24 cellular contexts compared by ENCODE assay signal in genomic region chr1:228542376-228542775, GRCh38.
"Had no signal": no experiment of that assay in that cellular context is flagged by ENCODE, and none has a peak within 500 bp of the region (broad histone marks: within the 10 kb centered on the region; RNA-seq: fewer than 3 reads in every experiment).

No MANE protein-coding gene starts in this region.

- H3K27me3 ChIP-seq: ovary, right atrium auricular region, right lobe of liver, uterus had no signal

- H3K4me1 Mint-ChIP-seq: immature natural killer cell; mesothelial cell of epicardium; naive thymus-derived CD4-positive, alpha-beta T cell; stimulated activated effector memory CD8-positive, alpha-beta T cell treated with anti-CD3 and anti-CD28 coated beads, Interleukin-12 subunit alpha, Interleukin-12 subunit beta, amount 100 ng/mL, for 72 hours had no signal

- H3K4me3 Mint-ChIP-seq: immature natural killer cell; mesothelial cell of epicardium; naive thymus-derived CD4-positive, alpha-beta T cell; natural killer cell treated with Interleukin-12 subunit alpha and Interleukin-12 subunit beta and Interleukin-15 and Interleukin-18, amount 100 ng/mL, for 72 hours; stimulated activated effector memory CD8-positive, alpha-beta T cell treated with anti-CD3 and anti-CD28 coated beads, Interleukin-12 subunit alpha, Interleukin-12 subunit beta, amount 100 ng/mL, for 72 hours; stimulated activated naive CD8-positive, alpha-beta T cell treated with anti-CD3 and anti-CD28 coated beads, Interleukin-15, Interleukin-2, amounts not matched to agents 100 ng/mL and 50 ng/mL, for 24 hours had no signal

- H3K9me3 ChIP-seq: lower lobe of right lung, ovary, right atrium auricular region, right lobe of liver, suprapubic skin, thoracic aorta, tibial artery, uterus had no signal

- H3K36me3 ChIP-seq: left lung, lower lobe of right lung, ovary, right atrium auricular region, right lobe of liver, suprapubic skin, thoracic aorta, tibial artery, uterus had no signal

- H3K9me3 Mint-ChIP-seq: natural killer cell treated with Interleukin-12 subunit alpha and Interleukin-12 subunit beta and Interleukin-15 and Interleukin-18, amount 100 ng/mL, for 72 hours; stimulated activated effector memory CD8-positive, alpha-beta T cell treated with anti-CD3 and anti-CD28 coated beads, Interleukin-12 subunit alpha, Interleukin-12 subunit beta, amount 100 ng/mL, for 72 hours; stimulated activated naive CD8-positive, alpha-beta T cell treated with anti-CD3 and anti-CD28 coated beads, Interleukin-15, Interleukin-2, amounts not matched to agents 100 ng/mL and 50 ng/mL, for 24 hours had no signal

- H3K4me1 ChIP-seq: left lung, lower lobe of right lung, right lobe of liver, suprapubic skin, tibial artery, uterus had no signal

- H3K27ac Mint-ChIP-seq: immature natural killer cell; mesothelial cell of epicardium; naive thymus-derived CD4-positive, alpha-beta T cell; natural killer cell treated with Interleukin-12 subunit alpha and Interleukin-12 subunit beta and Interleukin-15 and Interleukin-18, amount 100 ng/mL, for 72 hours; progenitor cell of endocrine pancreas; stimulated activated effector memory CD8-positive, alpha-beta T cell treated with anti-CD3 and anti-CD28 coated beads, Interleukin-12 subunit alpha, Interleukin-12 subunit beta, amount 100 ng/mL, for 72 hours; stimulated activated naive CD8-positive, alpha-beta T cell treated with anti-CD3 and anti-CD28 coated beads, Interleukin-15, Interleukin-2, amounts not matched to agents 100 ng/mL and 50 ng/mL, for 24 hours had no signal

- DNase-seq: hypothalamus; immature natural killer cell; kidney; left lung; lower lobe of right lung; mammary epithelial cell; mesenchymal stem cell; naive thymus-derived CD4-positive, alpha-beta T cell; right lobe of liver; stimulated activated CD4-positive, alpha-beta T cell treated with anti-CD3 and anti-CD28 coated beads, Interleukin-4, amount 100 ng/mL, for 24 hours; stimulated activated naive CD4-positive, alpha-beta T cell; uterus had no signal

- H3K27ac ChIP-seq: left lung, lower lobe of right lung, ovary, right atrium auricular region, right lobe of liver, skin epidermis, suprapubic skin, thoracic aorta, tibial artery, uterus had no signal

- H3K4me3 ChIP-seq: left lung, lower lobe of right lung, ovary, right atrium auricular region, right lobe of liver, skin epidermis, suprapubic skin, thoracic aorta, tibial artery, uterus had no signal

- H3K36me3 Mint-ChIP-seq: immature natural killer cell; mesothelial cell of epicardium; natural killer cell treated with Interleukin-12 subunit alpha and Interleukin-12 subunit beta and Interleukin-15 and Interleukin-18, amount 100 ng/mL, for 72 hours; stimulated activated effector memory CD8-positive, alpha-beta T cell treated with anti-CD3 and anti-CD28 coated beads, Interleukin-12 subunit alpha, Interleukin-12 subunit beta, amount 100 ng/mL, for 72 hours had no signal

- ATAC-seq: left colon; left lung; lower lobe of right lung; naive thymus-derived CD4-positive, alpha-beta T cell; natural killer cell treated with Interleukin-12 subunit alpha and Interleukin-12 subunit beta and Interleukin-15 and Interleukin-18, amount 100 ng/mL, for 72 hours; right lobe of liver; stimulated activated effector memory CD8-positive, alpha-beta T cell treated with anti-CD3 and anti-CD28 coated beads, Interleukin-12 subunit alpha, Interleukin-12 subunit beta, amount 100 ng/mL, for 72 hours had no signal
